Comparison of ENCODE assay signal across 1 cellular context in the genomic region with DNA sequence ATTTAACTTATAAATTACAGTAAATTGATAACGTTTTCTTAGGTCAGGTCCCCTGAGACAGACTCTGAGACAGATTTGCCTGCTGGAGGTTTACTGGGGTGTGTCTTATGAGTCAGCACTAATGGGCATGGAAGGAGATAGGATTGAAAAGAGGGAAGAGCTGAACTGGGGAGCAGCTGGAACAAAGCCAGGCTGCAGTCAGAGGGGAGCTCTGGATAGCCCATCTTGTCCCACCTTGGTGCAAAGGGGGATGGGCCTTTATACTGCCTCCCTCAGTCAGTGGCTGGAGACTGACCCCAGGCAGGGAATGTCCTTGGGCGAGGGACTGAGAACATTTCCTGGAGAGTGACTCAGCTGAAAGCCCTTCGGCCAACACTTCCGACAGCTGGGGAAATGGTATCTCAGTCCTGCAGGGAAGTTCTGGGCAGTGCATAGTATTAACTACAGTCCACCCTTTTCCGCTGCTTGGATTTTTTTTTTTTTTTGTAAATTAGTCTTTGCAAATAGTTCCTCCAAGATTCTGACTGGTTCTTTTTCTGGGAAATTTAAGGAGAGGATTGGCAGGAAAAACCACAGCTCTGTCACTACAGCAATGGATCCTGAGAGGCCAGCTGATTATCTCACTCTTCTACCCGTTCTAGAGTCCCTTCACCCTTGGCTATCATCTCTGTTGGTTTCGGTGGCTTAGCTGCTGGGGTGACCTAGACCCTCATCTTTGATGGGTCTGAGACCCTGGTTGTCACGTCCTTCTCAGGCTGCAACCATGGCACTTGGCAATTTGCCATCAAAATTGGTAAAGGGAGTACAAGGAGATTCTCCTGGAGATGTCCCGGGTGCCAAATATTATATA.
TF ChIP-seq lines count a peak whose summit lies in the region.

No MANE protein-coding gene starts in this region.

TF ChIP-seq in K562, 482 proteins besides CTCF, POLR2A, EP300 and RAD21 (continued from another document and continues in another):
- TF ChIP-seq CHD7 (IDR thresholded peaks at IDR 0.05; ENCODE audit: low read depth, low read length) (peak; percentile 37), KLF16 (IDR thresholded peaks at IDR 0.05) (peak; percentile 71), PRDM10 (IDR thresholded peaks at IDR 0.05; ENCODE audit: partially characterized antibody) (peak; percentile 73), HDAC2 (IDR thresholded peaks at IDR 0.05) (peak; percentile 96), PHF20 (IDR thresholded peaks at IDR 0.05; ENCODE audit: partially characterized antibody) (no peak), LCOR (CRISPR knock-in tag; IDR thresholded peaks at IDR 0.05) (peak; percentile 48; the same call in 1 of the 2 replicates), ZEB2 (IDR thresholded peaks at IDR 0.05) (peak; percentile 71), NR1H2 (CRISPR knock-in tag; IDR thresholded peaks at IDR 0.05) (peak; percentile 69; the same call in 1 of the 2 replicates), PTRF (tag; IDR thresholded peaks at IDR 0.05) (peak; percentile 34; the same call in 1 of the 2 replicates), CXXC5 (CRISPR knock-in tag; IDR thresholded peaks at IDR 0.05) (peak; percentile 61), ZNF780A (CRISPR knock-in tag; IDR thresholded peaks at IDR 0.05) (no peak), PYGO2 (tag; IDR thresholded peaks at IDR 0.05) (no peak), SMARCE1 (IDR thresholded peaks at IDR 0.05) (peak; percentile 98), ZBTB43 (CRISPR knock-in tag; IDR thresholded peaks at IDR 0.05) (no peak), CHD2 (IDR thresholded peaks at IDR 0.05; ENCODE audit: low read depth, low read length) (no peak), ZNF408 (CRISPR knock-in tag; IDR thresholded peaks at IDR 0.05; ENCODE audit: low read depth) (no peak), ERF (CRISPR knock-in tag; IDR thresholded peaks at IDR 0.05) (peak; percentile 91), TOE1 (IDR thresholded peaks at IDR 0.05; ENCODE audit: borderline replicate concordance) (peak; percentile 56; the same call in 1 of the 2 replicates), TOE1 (CRISPR knock-in tag; IDR thresholded peaks at IDR 0.05; ENCODE audit: borderline replicate concordance, low read depth) (no peak), RREB1 (CRISPR knock-in tag; IDR thresholded peaks at IDR 0.05) (peak; percentile 66; the same call in 1 of the 2 replicates), CEBPB (tag; IDR thresholded peaks at IDR 0.05) (no peak), ZNF239 (CRISPR knock-in tag; IDR thresholded peaks at IDR 0.05) (peak; percentile 40), KDM4B (IDR thresholded peaks at IDR 0.05; ENCODE audit: borderline replicate concordance in 2 of 2, low read depth in 1 of 2) (no peak), CBFA2T2 (conservative IDR thresholded peaks at IDR 0.05) (peak; percentile 85)
- TF ChIP-seq, protein P1, sequence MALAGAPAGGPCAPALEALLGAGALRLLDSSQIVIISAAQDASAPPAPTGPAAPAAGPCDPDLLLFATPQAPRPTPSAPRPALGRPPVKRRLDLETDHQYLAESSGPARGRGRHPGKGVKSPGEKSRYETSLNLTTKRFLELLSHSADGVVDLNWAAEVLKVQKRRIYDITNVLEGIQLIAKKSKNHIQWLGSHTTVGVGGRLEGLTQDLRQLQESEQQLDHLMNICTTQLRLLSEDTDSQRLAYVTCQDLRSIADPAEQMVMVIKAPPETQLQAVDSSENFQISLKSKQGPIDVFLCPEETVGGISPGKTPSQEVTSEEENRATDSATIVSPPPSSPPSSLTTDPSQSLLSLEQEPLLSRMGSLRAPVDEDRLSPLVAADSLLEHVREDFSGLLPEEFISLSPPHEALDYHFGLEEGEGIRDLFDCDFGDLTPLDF (CRISPR knock-in tag; IDR thresholded peaks at IDR 0.05): no peak
- TF ChIP-seq, protein P2, sequence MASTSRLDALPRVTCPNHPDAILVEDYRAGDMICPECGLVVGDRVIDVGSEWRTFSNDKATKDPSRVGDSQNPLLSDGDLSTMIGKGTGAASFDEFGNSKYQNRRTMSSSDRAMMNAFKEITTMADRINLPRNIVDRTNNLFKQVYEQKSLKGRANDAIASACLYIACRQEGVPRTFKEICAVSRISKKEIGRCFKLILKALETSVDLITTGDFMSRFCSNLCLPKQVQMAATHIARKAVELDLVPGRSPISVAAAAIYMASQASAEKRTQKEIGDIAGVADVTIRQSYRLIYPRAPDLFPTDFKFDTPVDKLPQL (IDR thresholded peaks at IDR 0.05; ENCODE audit: extremely low read depth, insufficient read length): no peak
